Comparison of ENCODE assay signal across 1 cellular context in genomic region chr10:21505711-21506278, GRCh38.
A peak's percentile ranks its signal among the peaks of the same experiment; 100 is the strongest.
TF ChIP-seq lines count a peak whose summit lies in the region.

No MANE protein-coding gene starts in this region.

TF ChIP-seq in HepG2, 621 proteins besides CTCF, POLR2A, EP300 and RAD21 (continued from another document and continues in another):
- peak; percentile 100 for TF ChIP-seq ZNF710 (CRISPR knock-in tag; IDR thresholded peaks at IDR 0.05; ENCODE audit: borderline replicate concordance)
- TF ChIP-seq ZBTB42 (CRISPR knock-in tag; IDR thresholded peaks at IDR 0.05), result no peak
- no peak for TF ChIP-seq DNMT1 (CRISPR knock-in tag; IDR thresholded peaks at IDR 0.05)
- TF ChIP-seq GRHL1 (CRISPR knock-in tag; conservative IDR thresholded peaks at IDR 0.05), result no peak
- TF ChIP-seq CBX1 (IDR thresholded peaks at IDR 0.05; ENCODE audit: low read depth), result peak; percentile 85
- peak; percentile 83 for TF ChIP-seq SIX4 (CRISPR knock-in tag; IDR thresholded peaks at IDR 0.05)
- no peak for TF ChIP-seq FOXA1 (IDR thresholded peaks at IDR 0.05)
- TF ChIP-seq FOXA1 (CRISPR knock-in tag; IDR thresholded peaks at IDR 0.05), result peak; percentile 80
- TF ChIP-seq SP5 (CRISPR knock-in tag; IDR thresholded peaks at IDR 0.05; ENCODE audit: borderline replicate concordance, low read depth), result peak; percentile 99
- TF ChIP-seq CENPT (CRISPR knock-in tag; IDR thresholded peaks at IDR 0.05; ENCODE audit: low read depth), result no peak
- no peak for TF ChIP-seq ZSCAN12 (CRISPR knock-in tag; IDR thresholded peaks at IDR 0.05)
- no peak for TF ChIP-seq MXI1 (IDR thresholded peaks at IDR 0.05; ENCODE audit: borderline replicate concordance, low read depth, low read length)
- TF ChIP-seq HOXD1 (CRISPR knock-in tag; IDR thresholded peaks at IDR 0.05), result 0 out of 2 replicates have a peak, but pooled peaks have one; percentile 67
- TF ChIP-seq CREB3 (CRISPR knock-in tag; IDR thresholded peaks at IDR 0.05), result no peak
- TF ChIP-seq MEIS2 (CRISPR knock-in tag; IDR thresholded peaks at IDR 0.05), result no peak
- TF ChIP-seq ZNF781 (CRISPR knock-in tag; IDR thresholded peaks at IDR 0.05; ENCODE audit: borderline replicate concordance, not compliant biosample characterization), result peak; percentile 87
- 0 out of 2 replicates have a peak, but pooled peaks have one; percentile 92 for TF ChIP-seq ZBTB46 (CRISPR knock-in tag; IDR thresholded peaks at IDR 0.05; ENCODE audit: borderline replicate concordance)
- peak; percentile 53; the same call in 1 of the 2 replicates for TF ChIP-seq REL (CRISPR knock-in tag; conservative IDR thresholded peaks at IDR 0.05)
- peak; percentile 85; the same call in 1 of the 2 replicates for TF ChIP-seq ZNF441 (CRISPR knock-in tag; IDR thresholded peaks at IDR 0.05; ENCODE audit: borderline replicate concordance)
- TF ChIP-seq RXRB (CRISPR knock-in tag; IDR thresholded peaks at IDR 0.05; ENCODE audit: borderline replicate concordance), result peak; percentile 99
- TF ChIP-seq YY1 (IDR thresholded peaks at IDR 0.05; ENCODE audit: insufficient read depth, insufficient replicate concordance, low read depth, low read length), result peak; percentile 30
- TF ChIP-seq ZNF468 (CRISPR knock-in tag; IDR thresholded peaks at IDR 0.05), result no peak
- peak; percentile 75; the same call in 1 of the 2 replicates for TF ChIP-seq KLF11 (CRISPR knock-in tag; IDR thresholded peaks at IDR 0.05)
- no peak for TF ChIP-seq NPAS2 (CRISPR knock-in tag; IDR thresholded peaks at IDR 0.05; ENCODE audit: borderline replicate concordance)
- TF ChIP-seq TMF1 (CRISPR knock-in tag; IDR thresholded peaks at IDR 0.05; ENCODE audit: low read depth), result peak; percentile 69; the same call in 1 of the 2 replicates
- no peak for TF ChIP-seq ZNF598 (CRISPR knock-in tag; IDR thresholded peaks at IDR 0.05; ENCODE audit: borderline replicate concordance)
- peak; percentile 97 for TF ChIP-seq MED8 (CRISPR knock-in tag; IDR thresholded peaks at IDR 0.05; ENCODE audit: insufficient replicate concordance)
- TF ChIP-seq LBX2 (CRISPR knock-in tag; IDR thresholded peaks at IDR 0.05; ENCODE audit: borderline replicate concordance), result no peak
- no peak for TF ChIP-seq ZFYVE20 (CRISPR knock-in tag; IDR thresholded peaks at IDR 0.05; ENCODE audit: borderline replicate concordance, low read depth)
- peak; percentile 82; the same call in 1 of the 2 replicates for TF ChIP-seq ZNF780A (CRISPR knock-in tag; IDR thresholded peaks at IDR 0.05)
- TF ChIP-seq RELA (CRISPR knock-in tag; IDR thresholded peaks at IDR 0.05), result peak; percentile 99
- TF ChIP-seq ZNF660 (CRISPR knock-in tag; IDR thresholded peaks at IDR 0.05; ENCODE audit: borderline replicate concordance, low read depth), result no peak
- peak; percentile 80 for TF ChIP-seq ZSCAN31 (CRISPR knock-in tag; IDR thresholded peaks at IDR 0.05; ENCODE audit: low read depth)
- no peak for TF ChIP-seq ATRX (CRISPR knock-in tag; IDR thresholded peaks at IDR 0.05; ENCODE audit: borderline replicate concordance)
- no peak for TF ChIP-seq DR1 (CRISPR knock-in tag; IDR thresholded peaks at IDR 0.05)
- no peak for TF ChIP-seq ZNF253 (CRISPR knock-in tag; IDR thresholded peaks at IDR 0.05; ENCODE audit: borderline replicate concordance)
- TF ChIP-seq ZC3H4 (CRISPR knock-in tag; IDR thresholded peaks at IDR 0.05; ENCODE audit: borderline replicate concordance), result no peak
- TF ChIP-seq RNF219 (CRISPR knock-in tag; IDR thresholded peaks at IDR 0.05), result peak; percentile 84; the same call in 1 of the 2 replicates
- peak; percentile 98 for TF ChIP-seq MIXL1 (CRISPR knock-in tag; IDR thresholded peaks at IDR 0.05)
- no peak for TF ChIP-seq SNAI1 (CRISPR knock-in tag; IDR thresholded peaks at IDR 0.05; ENCODE audit: borderline replicate concordance)
- TF ChIP-seq ZBTB37 (CRISPR knock-in tag; IDR thresholded peaks at IDR 0.05), result no peak
- TF ChIP-seq SMAD1 (CRISPR knock-in tag; IDR thresholded peaks at IDR 0.05; ENCODE audit: borderline replicate concordance, low read depth), result no peak; the same call in 1 of the 2 replicates
- TF ChIP-seq ZNF501 (CRISPR knock-in tag; IDR thresholded peaks at IDR 0.05), result peak; percentile 51; the same call in 1 of the 2 replicates
- TF ChIP-seq ZNF343 (CRISPR knock-in tag; IDR thresholded peaks at IDR 0.05), result no peak
- no peak; the same call in 1 of the 2 replicates for TF ChIP-seq ZNF7 (CRISPR knock-in tag; IDR thresholded peaks at IDR 0.05)
- TF ChIP-seq MNT (IDR thresholded peaks at IDR 0.05), result no peak
- TF ChIP-seq BATF2 (CRISPR knock-in tag; IDR thresholded peaks at IDR 0.05), result 0 out of 2 replicates have a peak, but pooled peaks have one; percentile 83
- TF ChIP-seq ZNF232 (CRISPR knock-in tag; IDR thresholded peaks at IDR 0.05; ENCODE audit: borderline replicate concordance), result peak; percentile 58; the same call in 1 of the 2 replicates
- TF ChIP-seq PHF8 (CRISPR knock-in tag; IDR thresholded peaks at IDR 0.05), result peak; percentile 57; the same call in 1 of the 2 replicates
- TF ChIP-seq HMG20A (CRISPR knock-in tag; IDR thresholded peaks at IDR 0.05; ENCODE audit: borderline replicate concordance), result peak; percentile 98
- no peak for TF ChIP-seq AGO1 (IDR thresholded peaks at IDR 0.05; ENCODE audit: low read depth, low read length, poor library complexity, severe bottlenecking)
- TF ChIP-seq TEAD3 (CRISPR knock-in tag; optimal IDR thresholded peaks at IDR 0.05; ENCODE audit: borderline replicate concordance), result peak; percentile 82
- peak; percentile 81; the same call in 1 of the 2 replicates for TF ChIP-seq ZNF605 (CRISPR knock-in tag; IDR thresholded peaks at IDR 0.05)
- no peak for TF ChIP-seq ZNF720 (CRISPR knock-in tag; IDR thresholded peaks at IDR 0.05)
- no peak; the same call in 1 of the 2 replicates for TF ChIP-seq SSRP1 (CRISPR knock-in tag; IDR thresholded peaks at IDR 0.05)
- TF ChIP-seq FOXC1 (CRISPR knock-in tag; IDR thresholded peaks at IDR 0.05; ENCODE audit: borderline replicate concordance), result peak; percentile 25; the same call in 1 of the 2 replicates
- TF ChIP-seq ATF2 (CRISPR knock-in tag; IDR thresholded peaks at IDR 0.05), result peak; percentile 95
